In the genomic region with DNA sequence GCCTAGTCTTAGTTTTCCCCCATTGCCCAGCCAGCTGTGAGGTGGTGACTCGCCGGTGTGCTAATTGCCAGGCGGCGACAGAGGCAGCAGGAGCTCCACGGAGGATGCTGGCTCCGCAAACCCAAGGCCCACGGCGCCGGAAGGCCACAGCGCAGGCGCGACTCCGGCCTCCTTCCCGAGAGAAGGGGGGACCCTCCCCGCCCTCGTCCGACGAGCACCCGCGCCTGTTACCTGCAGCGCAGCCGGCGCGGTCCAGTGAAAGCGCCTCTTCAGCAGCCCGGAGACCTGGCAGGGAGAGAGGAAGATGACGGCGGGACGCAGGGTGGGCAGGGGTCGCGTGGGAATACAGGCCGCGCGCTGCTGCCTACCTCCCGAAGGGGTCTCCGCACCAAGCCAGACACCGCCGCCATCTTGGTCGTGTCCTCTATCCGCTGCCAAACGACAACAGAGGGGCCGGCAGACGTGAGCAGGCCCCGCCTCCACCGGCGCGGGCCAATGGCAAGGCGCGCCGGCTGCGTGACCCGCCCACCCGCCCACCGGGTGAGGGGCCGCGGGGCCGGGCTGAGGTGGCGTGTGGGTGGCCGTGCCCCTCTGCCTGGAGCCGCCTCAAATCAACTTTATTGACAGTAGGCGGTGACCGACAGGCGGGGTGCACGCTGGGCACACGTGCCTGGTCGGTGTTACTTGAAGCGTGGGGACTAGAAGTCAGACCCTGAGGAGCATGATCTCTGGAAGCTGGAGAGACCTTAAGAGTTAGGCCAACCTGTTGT, we compare ENCODE assay signal across 1 cellular context.
A peak's percentile ranks its signal among the peaks of the same experiment; 100 is the strongest.
TF ChIP-seq lines count a peak whose summit lies in the region.

A gene (minus strand): TSS at position 433 of the 770 bp plus-strand sequence. CDS start 23 bp downstream, at position 410.

TF ChIP-seq in WTC11, 78 proteins besides CTCF, POLR2A, EP300 and RAD21 (continued from another document and continues in another):
- TF ChIP-seq, protein P1, sequence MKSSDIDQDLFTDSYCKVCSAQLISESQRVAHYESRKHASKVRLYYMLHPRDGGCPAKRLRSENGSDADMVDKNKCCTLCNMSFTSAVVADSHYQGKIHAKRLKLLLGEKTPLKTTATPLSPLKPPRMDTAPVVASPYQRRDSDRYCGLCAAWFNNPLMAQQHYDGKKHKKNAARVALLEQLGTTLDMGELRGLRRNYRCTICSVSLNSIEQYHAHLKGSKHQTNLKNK (CRISPR knock-in tag; IDR thresholded peaks at IDR 0.05): no peak
- TF ChIP-seq NFE2L1 (CRISPR knock-in tag; IDR thresholded peaks at IDR 0.05) (peak; percentile 92), EMX1 (CRISPR knock-in tag; IDR thresholded peaks at IDR 0.05) (no peak), SMAD4 (CRISPR knock-in tag; IDR thresholded peaks at IDR 0.05) (no peak), MXD4 (CRISPR knock-in tag; IDR thresholded peaks at IDR 0.05; ENCODE audit: borderline replicate concordance) (no peak), HMGA2 (CRISPR knock-in tag; IDR thresholded peaks at IDR 0.05) (no peak), ZBTB21 (CRISPR knock-in tag; IDR thresholded peaks at IDR 0.05; ENCODE audit: borderline replicate concordance) (peak; percentile 89), ZNF219 (CRISPR knock-in tag; IDR thresholded peaks at IDR 0.05; ENCODE audit: borderline replicate concordance) (no peak), FOXP1 (CRISPR knock-in tag; IDR thresholded peaks at IDR 0.05; ENCODE audit: borderline replicate concordance) (peak; percentile 96), SOX15 (CRISPR knock-in tag; IDR thresholded peaks at IDR 0.05) (no peak), CREB1 (CRISPR knock-in tag; IDR thresholded peaks at IDR 0.05) (peak; percentile 84; the same call in 1 of the 2 replicates), OVOL2 (CRISPR knock-in tag; IDR thresholded peaks at IDR 0.05; ENCODE audit: borderline replicate concordance) (no peak), IRF2 (CRISPR knock-in tag; IDR thresholded peaks at IDR 0.05; ENCODE audit: borderline replicate concordance, low read depth) (peak; percentile 59), SMAD3 (CRISPR knock-in tag; IDR thresholded peaks at IDR 0.05; ENCODE audit: borderline replicate concordance) (peak; percentile 59; the same call in 1 of the 2 replicates), ZNF396 (CRISPR knock-in tag; IDR thresholded peaks at IDR 0.05; ENCODE audit: borderline replicate concordance) (no peak), JUN (CRISPR knock-in tag; IDR thresholded peaks at IDR 0.05) (no peak; the same call in 1 of the 2 replicates), ETV6 (CRISPR knock-in tag; IDR thresholded peaks at IDR 0.05) (peak; percentile 92), ATF1 (CRISPR knock-in tag; IDR thresholded peaks at IDR 0.05) (no peak; the same call in 1 of the 2 replicates), NR2C2 (CRISPR knock-in tag; IDR thresholded peaks at IDR 0.05) (no peak), TEAD1 (CRISPR knock-in tag; IDR thresholded peaks at IDR 0.05) (peak; percentile 97), ZNF416 (CRISPR knock-in tag; IDR thresholded peaks at IDR 0.05) (no peak), KAT7 (CRISPR knock-in tag; IDR thresholded peaks at IDR 0.05; ENCODE audit: borderline replicate concordance) (0 out of 2 replicates have a peak, but pooled peaks have one; percentile 46), CBFB (CRISPR knock-in tag; IDR thresholded peaks at IDR 0.05; ENCODE audit: low read depth) (no peak), ESRRA (CRISPR knock-in tag; IDR thresholded peaks at IDR 0.05; ENCODE audit: borderline replicate concordance) (no peak; the same call in 1 of the 2 replicates), ZNF138 (CRISPR knock-in tag; conservative IDR thresholded peaks at IDR 0.05) (peak; percentile 76), CREM (CRISPR knock-in tag; IDR thresholded peaks at IDR 0.05) (0 out of 2 replicates have a peak, but pooled peaks have one; percentile 38), ZNF121 (CRISPR knock-in tag; IDR thresholded peaks at IDR 0.05) (no peak), ZNF671 (CRISPR knock-in tag; IDR thresholded peaks at IDR 0.05) (no peak)
- TF ChIP-seq, protein P2, sequence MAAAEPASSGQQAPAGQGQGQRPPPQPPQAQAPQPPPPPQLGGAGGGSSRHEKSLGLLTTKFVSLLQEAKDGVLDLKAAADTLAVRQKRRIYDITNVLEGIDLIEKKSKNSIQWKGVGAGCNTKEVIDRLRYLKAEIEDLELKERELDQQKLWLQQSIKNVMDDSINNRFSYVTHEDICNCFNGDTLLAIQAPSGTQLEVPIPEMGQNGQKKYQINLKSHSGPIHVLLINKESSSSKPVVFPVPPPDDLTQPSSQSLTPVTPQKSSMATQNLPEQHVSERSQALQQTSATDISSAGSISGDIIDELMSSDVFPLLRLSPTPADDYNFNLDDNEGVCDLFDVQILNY (CRISPR knock-in tag; IDR thresholded peaks at IDR 0.05): peak; percentile 84
- TF ChIP-seq, protein P3, sequence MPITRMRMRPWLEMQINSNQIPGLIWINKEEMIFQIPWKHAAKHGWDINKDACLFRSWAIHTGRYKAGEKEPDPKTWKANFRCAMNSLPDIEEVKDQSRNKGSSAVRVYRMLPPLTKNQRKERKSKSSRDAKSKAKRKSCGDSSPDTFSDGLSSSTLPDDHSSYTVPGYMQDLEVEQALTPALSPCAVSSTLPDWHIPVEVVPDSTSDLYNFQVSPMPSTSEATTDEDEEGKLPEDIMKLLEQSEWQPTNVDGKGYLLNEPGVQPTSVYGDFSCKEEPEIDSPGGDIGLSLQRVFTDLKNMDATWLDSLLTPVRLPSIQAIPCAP (CRISPR knock-in tag; IDR thresholded peaks at IDR 0.05): peak; percentile 79
- TF ChIP-seq, protein P4, sequence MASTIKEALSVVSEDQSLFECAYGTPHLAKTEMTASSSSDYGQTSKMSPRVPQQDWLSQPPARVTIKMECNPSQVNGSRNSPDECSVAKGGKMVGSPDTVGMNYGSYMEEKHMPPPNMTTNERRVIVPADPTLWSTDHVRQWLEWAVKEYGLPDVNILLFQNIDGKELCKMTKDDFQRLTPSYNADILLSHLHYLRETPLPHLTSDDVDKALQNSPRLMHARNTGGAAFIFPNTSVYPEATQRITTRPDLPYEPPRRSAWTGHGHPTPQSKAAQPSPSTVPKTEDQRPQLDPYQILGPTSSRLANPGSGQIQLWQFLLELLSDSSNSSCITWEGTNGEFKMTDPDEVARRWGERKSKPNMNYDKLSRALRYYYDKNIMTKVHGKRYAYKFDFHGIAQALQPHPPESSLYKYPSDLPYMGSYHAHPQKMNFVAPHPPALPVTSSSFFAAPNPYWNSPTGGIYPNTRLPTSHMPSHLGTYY (CRISPR knock-in tag; IDR thresholded peaks at IDR 0.05): no peak
- TF ChIP-seq, protein P5, sequence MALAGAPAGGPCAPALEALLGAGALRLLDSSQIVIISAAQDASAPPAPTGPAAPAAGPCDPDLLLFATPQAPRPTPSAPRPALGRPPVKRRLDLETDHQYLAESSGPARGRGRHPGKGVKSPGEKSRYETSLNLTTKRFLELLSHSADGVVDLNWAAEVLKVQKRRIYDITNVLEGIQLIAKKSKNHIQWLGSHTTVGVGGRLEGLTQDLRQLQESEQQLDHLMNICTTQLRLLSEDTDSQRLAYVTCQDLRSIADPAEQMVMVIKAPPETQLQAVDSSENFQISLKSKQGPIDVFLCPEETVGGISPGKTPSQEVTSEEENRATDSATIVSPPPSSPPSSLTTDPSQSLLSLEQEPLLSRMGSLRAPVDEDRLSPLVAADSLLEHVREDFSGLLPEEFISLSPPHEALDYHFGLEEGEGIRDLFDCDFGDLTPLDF (CRISPR knock-in tag; IDR thresholded peaks at IDR 0.05): peak; percentile 83; the same call in 1 of the 2 replicates
- TF ChIP-seq, protein P6, sequence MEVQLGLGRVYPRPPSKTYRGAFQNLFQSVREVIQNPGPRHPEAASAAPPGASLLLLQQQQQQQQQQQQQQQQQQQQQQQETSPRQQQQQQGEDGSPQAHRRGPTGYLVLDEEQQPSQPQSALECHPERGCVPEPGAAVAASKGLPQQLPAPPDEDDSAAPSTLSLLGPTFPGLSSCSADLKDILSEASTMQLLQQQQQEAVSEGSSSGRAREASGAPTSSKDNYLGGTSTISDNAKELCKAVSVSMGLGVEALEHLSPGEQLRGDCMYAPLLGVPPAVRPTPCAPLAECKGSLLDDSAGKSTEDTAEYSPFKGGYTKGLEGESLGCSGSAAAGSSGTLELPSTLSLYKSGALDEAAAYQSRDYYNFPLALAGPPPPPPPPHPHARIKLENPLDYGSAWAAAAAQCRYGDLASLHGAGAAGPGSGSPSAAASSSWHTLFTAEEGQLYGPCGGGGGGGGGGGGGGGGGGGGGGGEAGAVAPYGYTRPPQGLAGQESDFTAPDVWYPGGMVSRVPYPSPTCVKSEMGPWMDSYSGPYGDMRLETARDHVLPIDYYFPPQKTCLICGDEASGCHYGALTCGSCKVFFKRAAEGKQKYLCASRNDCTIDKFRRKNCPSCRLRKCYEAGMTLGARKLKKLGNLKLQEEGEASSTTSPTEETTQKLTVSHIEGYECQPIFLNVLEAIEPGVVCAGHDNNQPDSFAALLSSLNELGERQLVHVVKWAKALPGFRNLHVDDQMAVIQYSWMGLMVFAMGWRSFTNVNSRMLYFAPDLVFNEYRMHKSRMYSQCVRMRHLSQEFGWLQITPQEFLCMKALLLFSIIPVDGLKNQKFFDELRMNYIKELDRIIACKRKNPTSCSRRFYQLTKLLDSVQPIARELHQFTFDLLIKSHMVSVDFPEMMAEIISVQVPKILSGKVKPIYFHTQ (CRISPR knock-in tag; IDR thresholded peaks at IDR 0.05): no peak
- TF ChIP-seq, protein P7, sequence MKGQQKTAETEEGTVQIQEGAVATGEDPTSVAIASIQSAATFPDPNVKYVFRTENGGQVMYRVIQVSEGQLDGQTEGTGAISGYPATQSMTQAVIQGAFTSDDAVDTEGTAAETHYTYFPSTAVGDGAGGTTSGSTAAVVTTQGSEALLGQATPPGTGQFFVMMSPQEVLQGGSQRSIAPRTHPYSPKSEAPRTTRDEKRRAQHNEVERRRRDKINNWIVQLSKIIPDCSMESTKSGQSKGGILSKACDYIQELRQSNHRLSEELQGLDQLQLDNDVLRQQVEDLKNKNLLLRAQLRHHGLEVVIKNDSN (CRISPR knock-in tag; IDR thresholded peaks at IDR 0.05): peak; percentile 81
- TF ChIP-seq, protein P8, sequence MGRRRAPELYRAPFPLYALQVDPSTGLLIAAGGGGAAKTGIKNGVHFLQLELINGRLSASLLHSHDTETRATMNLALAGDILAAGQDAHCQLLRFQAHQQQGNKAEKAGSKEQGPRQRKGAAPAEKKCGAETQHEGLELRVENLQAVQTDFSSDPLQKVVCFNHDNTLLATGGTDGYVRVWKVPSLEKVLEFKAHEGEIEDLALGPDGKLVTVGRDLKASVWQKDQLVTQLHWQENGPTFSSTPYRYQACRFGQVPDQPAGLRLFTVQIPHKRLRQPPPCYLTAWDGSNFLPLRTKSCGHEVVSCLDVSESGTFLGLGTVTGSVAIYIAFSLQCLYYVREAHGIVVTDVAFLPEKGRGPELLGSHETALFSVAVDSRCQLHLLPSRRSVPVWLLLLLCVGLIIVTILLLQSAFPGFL (CRISPR knock-in tag; IDR thresholded peaks at IDR 0.05; ENCODE audit: borderline replicate concordance): 0 out of 2 replicates have a peak, but pooled peaks have one; percentile 80
- TF ChIP-seq, protein P9, sequence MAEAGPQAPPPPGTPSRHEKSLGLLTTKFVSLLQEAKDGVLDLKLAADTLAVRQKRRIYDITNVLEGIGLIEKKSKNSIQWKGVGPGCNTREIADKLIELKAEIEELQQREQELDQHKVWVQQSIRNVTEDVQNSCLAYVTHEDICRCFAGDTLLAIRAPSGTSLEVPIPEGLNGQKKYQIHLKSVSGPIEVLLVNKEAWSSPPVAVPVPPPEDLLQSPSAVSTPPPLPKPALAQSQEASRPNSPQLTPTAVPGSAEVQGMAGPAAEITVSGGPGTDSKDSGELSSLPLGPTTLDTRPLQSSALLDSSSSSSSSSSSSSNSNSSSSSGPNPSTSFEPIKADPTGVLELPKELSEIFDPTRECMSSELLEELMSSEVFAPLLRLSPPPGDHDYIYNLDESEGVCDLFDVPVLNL (CRISPR knock-in tag; IDR thresholded peaks at IDR 0.05; ENCODE audit: borderline replicate concordance, low read depth): no peak
- TF ChIP-seq, protein P10, sequence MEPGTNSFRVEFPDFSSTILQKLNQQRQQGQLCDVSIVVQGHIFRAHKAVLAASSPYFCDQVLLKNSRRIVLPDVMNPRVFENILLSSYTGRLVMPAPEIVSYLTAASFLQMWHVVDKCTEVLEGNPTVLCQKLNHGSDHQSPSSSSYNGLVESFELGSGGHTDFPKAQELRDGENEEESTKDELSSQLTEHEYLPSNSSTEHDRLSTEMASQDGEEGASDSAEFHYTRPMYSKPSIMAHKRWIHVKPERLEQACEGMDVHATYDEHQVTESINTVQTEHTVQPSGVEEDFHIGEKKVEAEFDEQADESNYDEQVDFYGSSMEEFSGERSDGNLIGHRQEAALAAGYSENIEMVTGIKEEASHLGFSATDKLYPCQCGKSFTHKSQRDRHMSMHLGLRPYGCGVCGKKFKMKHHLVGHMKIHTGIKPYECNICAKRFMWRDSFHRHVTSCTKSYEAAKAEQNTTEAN (CRISPR knock-in tag; IDR thresholded peaks at IDR 0.05): no peak
- TF ChIP-seq, protein P11, sequence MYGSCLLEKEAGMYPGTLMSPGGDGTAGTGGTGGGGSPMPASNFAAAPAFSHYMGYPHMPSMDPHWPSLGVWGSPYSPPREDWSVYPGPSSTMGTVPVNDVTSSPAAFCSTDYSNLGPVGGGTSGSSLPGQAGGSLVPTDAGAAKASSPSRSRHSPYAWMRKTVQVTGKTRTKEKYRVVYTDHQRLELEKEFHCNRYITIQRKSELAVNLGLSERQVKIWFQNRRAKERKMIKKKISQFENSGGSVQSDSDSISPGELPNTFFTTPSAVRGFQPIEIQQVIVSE (CRISPR knock-in tag; IDR thresholded peaks at IDR 0.05; ENCODE audit: borderline replicate concordance): no peak
- TF ChIP-seq, protein P12, sequence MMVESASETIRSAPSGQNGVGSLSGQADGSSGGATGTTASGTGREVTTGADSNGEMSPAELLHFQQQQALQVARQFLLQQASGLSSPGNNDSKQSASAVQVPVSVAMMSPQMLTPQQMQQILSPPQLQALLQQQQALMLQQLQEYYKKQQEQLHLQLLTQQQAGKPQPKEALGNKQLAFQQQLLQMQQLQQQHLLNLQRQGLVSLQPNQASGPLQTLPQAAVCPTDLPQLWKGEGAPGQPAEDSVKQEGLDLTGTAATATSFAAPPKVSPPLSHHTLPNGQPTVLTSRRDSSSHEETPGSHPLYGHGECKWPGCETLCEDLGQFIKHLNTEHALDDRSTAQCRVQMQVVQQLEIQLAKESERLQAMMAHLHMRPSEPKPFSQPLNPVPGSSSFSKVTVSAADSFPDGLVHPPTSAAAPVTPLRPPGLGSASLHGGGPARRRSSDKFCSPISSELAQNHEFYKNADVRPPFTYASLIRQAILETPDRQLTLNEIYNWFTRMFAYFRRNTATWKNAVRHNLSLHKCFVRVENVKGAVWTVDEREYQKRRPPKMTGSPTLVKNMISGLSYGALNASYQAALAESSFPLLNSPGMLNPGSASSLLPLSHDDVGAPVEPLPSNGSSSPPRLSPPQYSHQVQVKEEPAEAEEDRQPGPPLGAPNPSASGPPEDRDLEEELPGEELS (CRISPR knock-in tag; IDR thresholded peaks at IDR 0.05): peak; percentile 71; the same call in 1 of the 2 replicates
- TF ChIP-seq, protein P13, sequence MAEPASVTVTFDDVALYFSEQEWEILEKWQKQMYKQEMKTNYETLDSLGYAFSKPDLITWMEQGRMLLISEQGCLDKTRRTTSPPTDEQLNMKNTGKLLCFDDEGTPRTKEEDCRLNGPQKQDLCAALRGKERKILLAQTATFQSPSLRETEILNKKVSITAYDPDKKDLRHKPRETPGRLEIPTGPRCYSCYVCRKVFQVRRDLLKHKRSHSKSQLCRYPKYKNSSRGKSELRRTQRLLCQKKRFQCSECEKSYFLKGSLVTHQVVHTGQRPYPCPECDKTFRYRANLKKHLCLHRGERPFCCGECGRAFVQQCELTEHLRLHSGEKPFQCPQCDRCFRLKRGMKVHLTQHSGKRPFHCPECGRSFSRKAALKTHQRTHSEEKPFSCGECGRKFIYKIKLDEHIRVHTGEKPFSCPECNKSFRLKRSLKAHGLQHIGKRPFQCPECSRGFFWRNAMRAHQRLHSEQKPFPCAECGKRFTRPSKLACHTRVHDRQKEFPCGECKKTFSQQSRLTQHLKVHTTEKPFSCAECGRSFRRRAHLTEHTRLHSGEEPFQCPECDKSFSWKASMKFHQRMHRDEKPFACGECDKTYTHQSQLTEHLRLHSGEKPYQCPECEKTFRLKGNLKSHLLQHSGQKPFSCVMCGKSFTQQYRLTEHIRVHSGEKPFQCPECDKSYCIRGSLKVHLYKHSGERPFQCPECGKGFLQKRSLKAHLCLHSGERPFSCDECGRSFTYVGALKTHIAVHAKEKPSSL (CRISPR knock-in tag; conservative IDR thresholded peaks at IDR 0.05): no peak
